In the genomic region with DNA sequence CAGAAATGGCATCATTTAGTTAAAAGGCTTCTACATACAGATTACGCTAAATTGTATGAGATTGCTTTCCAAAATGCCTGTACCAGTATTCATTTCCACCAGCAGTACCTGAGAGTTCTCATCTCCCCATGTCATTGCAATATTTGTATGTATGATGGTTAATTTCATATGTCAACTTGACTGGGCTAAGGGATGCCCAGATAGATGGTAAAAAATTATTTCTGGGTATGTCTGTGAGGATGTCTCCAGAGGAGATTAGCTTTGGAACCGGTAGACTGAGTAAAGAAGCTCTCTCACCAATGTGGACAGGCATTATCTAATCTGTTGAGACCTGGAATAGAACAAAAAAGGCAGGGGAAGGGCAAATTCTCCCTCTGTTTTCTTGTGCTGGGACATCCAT, we compare ENCODE assay signal across 37 cellular contexts.
"Had no signal": no experiment of that assay in that cellular context is flagged by ENCODE, and none has a peak within 500 bp of the region (broad histone marks: within the 10 kb centered on the region; RNA-seq: fewer than 3 reads in every experiment).

No MANE protein-coding gene starts in this region.

- ATAC-seq: activated CD4-positive, alpha-beta T cell treated with anti-CD3 and anti-CD28 coated beads for 36 hours; activated CD8-positive, alpha-beta memory T cell treated with anti-CD3 and anti-CD28 coated beads, Interleukin-2, amount 10 ng/mL, durations not matched to agents 7 days and 5 days; activated CD8-positive, alpha-beta T cell treated with anti-CD3 and anti-CD28 coated beads, Interleukin-2, amount 10 ng/mL, durations not matched to agents 7 days and 5 days; activated naive CD4-positive, alpha-beta T cell treated with anti-CD3 and anti-CD28 coated beads, Interleukin-2, amount 50 U/mL, for 72 hours; activated T-cell treated with anti-CD3 and anti-CD28 coated beads, Interleukin-2, amount 50 U/mL, for 72 hours; effector memory CD8-positive, alpha-beta T cell; gastrocnemius medialis; heart left ventricle; T-helper 17 cell had no signal

- H3K27ac Mint-ChIP-seq: activated CD4-positive, alpha-beta memory T cell treated with anti-CD3 and anti-CD28 coated beads for 36 hours; activated CD4-positive, alpha-beta T cell treated with anti-CD3 and anti-CD28 coated beads for 36 hours; activated CD4-positive, alpha-beta T cell treated with anti-CD3 and anti-CD28 coated beads, Interleukin-2, amount 10 ng/mL, durations not matched to agents 24 days and 14 days; activated CD8-positive, alpha-beta memory T cell treated with anti-CD3 and anti-CD28 coated beads, Interleukin-2, amount 10 ng/mL, durations not matched to agents 7 days and 5 days; activated CD8-positive, alpha-beta T cell treated with anti-CD3 and anti-CD28 coated beads, Interleukin-2, amount 10 ng/mL, durations not matched to agents 7 days and 5 days; activated naive CD4-positive, alpha-beta T cell treated with anti-CD3 and anti-CD28 coated beads, Interleukin-2, amount 10 ng/mL, durations not matched to agents 7 days and 5 days; activated naive CD4-positive, alpha-beta T cell treated with anti-CD3 and anti-CD28 coated beads, Interleukin-2, amount 50 U/mL, for 72 hours; activated naive CD8-positive, alpha-beta T cell treated with anti-CD3 and anti-CD28 coated beads, Interleukin-2, amount 10 ng/mL, durations not matched to agents 7 days and 5 days; activated T-cell treated with anti-CD3 and anti-CD28 coated beads, Interleukin-2, amount 50 U/mL, for 24 hours; activated T-cell treated with anti-CD3 and anti-CD28 coated beads, Interleukin-2, amount 50 U/mL, for 72 hours; effector memory CD8-positive, alpha-beta T cell; T-helper 17 cell; T-helper 2 cell treated with Interferon-gamma antibody and Interleukin-4, amounts not matched to agents 5 μg/mL and 100 μg/mL, for 36 hours had no signal

- H3K36me3 ChIP-seq: esophagus squamous epithelium, gastrocnemius medialis, heart left ventricle, WERI-Rb-1 had no signal

- H3K27ac ChIP-seq: brain microvascular endothelial cell, coronary artery, epithelial cell of prostate, esophagus squamous epithelium, heart left ventricle, WERI-Rb-1 had no signal

- FAIRE-seq: astrocyte, bronchial epithelial cell, endometrium, endothelial cell of umbilical vein had no signal

- H3K27me3 ChIP-seq: brain microvascular endothelial cell, esophagus squamous epithelium, heart left ventricle had no signal

- H3K36me3 Mint-ChIP-seq: activated CD4-positive, alpha-beta memory T cell treated with anti-CD3 and anti-CD28 coated beads for 36 hours; activated naive CD4-positive, alpha-beta T cell treated with anti-CD3 and anti-CD28 coated beads, Interleukin-2, amount 10 ng/mL, durations not matched to agents 7 days and 5 days had no signal

- H3K4me3 ChIP-seq: coronary artery, esophagus squamous epithelium, gastrocnemius medialis, heart left ventricle had no signal

- H3K9me3 Mint-ChIP-seq: activated CD4-positive, alpha-beta memory T cell treated with anti-CD3 and anti-CD28 coated beads for 36 hours; activated CD4-positive, alpha-beta T cell treated with anti-CD3 and anti-CD28 coated beads, Interleukin-2, amount 10 ng/mL, durations not matched to agents 24 days and 14 days; activated naive CD4-positive, alpha-beta T cell treated with anti-CD3 and anti-CD28 coated beads, Interleukin-2, amount 10 ng/mL, durations not matched to agents 7 days and 5 days; activated naive CD4-positive, alpha-beta T cell treated with anti-CD3 and anti-CD28 coated beads, Interleukin-2, amount 50 U/mL, for 72 hours; activated naive CD8-positive, alpha-beta T cell treated with anti-CD3 and anti-CD28 coated beads, Interleukin-2, amount 10 ng/mL, durations not matched to agents 7 days and 5 days; activated T-cell treated with anti-CD3 and anti-CD28 coated beads, Interleukin-2, amount 50 U/mL, for 24 hours; activated T-cell treated with anti-CD3 and anti-CD28 coated beads, Interleukin-2, amount 50 U/mL, for 72 hours; central memory CD8-positive, alpha-beta T cell; effector memory CD8-positive, alpha-beta T cell; T-helper 2 cell treated with Interferon-gamma antibody and Interleukin-4, amounts not matched to agents 5 μg/mL and 100 μg/mL, for 36 hours had no signal

- DNase-seq: activated CD4-positive, alpha-beta memory T cell treated with anti-CD3 and anti-CD28 coated beads for 36 hours; activated CD4-positive, alpha-beta T cell treated with anti-CD3 and anti-CD28 coated beads for 36 hours; activated CD4-positive, alpha-beta T cell treated with anti-CD3 and anti-CD28 coated beads, Interleukin-2, amount 10 ng/mL, durations not matched to agents 24 days and 14 days; activated CD4-positive, CD25-positive, alpha-beta regulatory T cell; activated CD4-positive, CD25-positive, alpha-beta regulatory T cell treated with anti-CD3 and anti-CD28 coated beads, Interleukin-2, amount 50 U/mL, for 72 hours; activated CD8-positive, alpha-beta memory T cell treated with anti-CD3 and anti-CD28 coated beads, Interleukin-2, amount 10 ng/mL, durations not matched to agents 7 days and 5 days; activated CD8-positive, alpha-beta memory T cell treated with anti-CD3 and anti-CD28 coated beads, Interleukin-2, amount 50 U/mL, for 48 hours; activated CD8-positive, alpha-beta T cell treated with anti-CD3 and anti-CD28 coated beads, Interleukin-2, amount 10 ng/mL, durations not matched to agents 7 days and 5 days; activated gamma-delta T cell; activated naive CD4-positive, alpha-beta T cell; activated naive CD4-positive, alpha-beta T cell treated with anti-CD3 and anti-CD28 coated beads, Interleukin-2, amount 10 ng/mL, durations not matched to agents 7 days and 5 days; activated naive CD8-positive, alpha-beta T cell treated with anti-CD3 and anti-CD28 coated beads, Interleukin-2, amount 10 ng/mL, durations not matched to agents 7 days and 5 days; activated T-cell treated with anti-CD3 and anti-CD28 coated beads for 4 hours; activated T-cell treated with anti-CD3 and anti-CD28 coated beads, Interleukin-2, amount 50 U/mL, for 24 hours; activated T-cell treated with anti-CD3 and anti-CD28 coated beads, Interleukin-2, amount 50 U/mL, for 72 hours; anterior cingulate cortex; brain microvascular endothelial cell; dermis blood vessel endothelial cell; effector CD4-positive, alpha-beta T cell; effector memory CD8-positive, alpha-beta T cell; esophagus squamous epithelium; gastrocnemius medialis; glutamatergic neuron; heart left ventricle; T-helper 1 cell; T-helper 17 cell; T1000; WERI-Rb-1 had no signal

- H3K4me3 Mint-ChIP-seq: activated CD4-positive, alpha-beta memory T cell treated with anti-CD3 and anti-CD28 coated beads for 36 hours; activated CD4-positive, alpha-beta T cell treated with anti-CD3 and anti-CD28 coated beads for 36 hours; activated CD4-positive, alpha-beta T cell treated with anti-CD3 and anti-CD28 coated beads, Interleukin-2, amount 10 ng/mL, durations not matched to agents 24 days and 14 days; activated CD8-positive, alpha-beta memory T cell treated with anti-CD3 and anti-CD28 coated beads, Interleukin-2, amount 10 ng/mL, durations not matched to agents 7 days and 5 days; activated CD8-positive, alpha-beta T cell treated with anti-CD3 and anti-CD28 coated beads, Interleukin-2, amount 10 ng/mL, durations not matched to agents 7 days and 5 days; activated naive CD4-positive, alpha-beta T cell treated with anti-CD3 and anti-CD28 coated beads, Interleukin-2, amount 10 ng/mL, durations not matched to agents 7 days and 5 days; activated naive CD8-positive, alpha-beta T cell treated with anti-CD3 and anti-CD28 coated beads, Interleukin-2, amount 10 ng/mL, durations not matched to agents 7 days and 5 days; activated T-cell treated with anti-CD3 and anti-CD28 coated beads, Interleukin-2, amount 50 U/mL, for 24 hours; activated T-cell treated with anti-CD3 and anti-CD28 coated beads, Interleukin-2, amount 50 U/mL, for 72 hours; central memory CD8-positive, alpha-beta T cell; effector memory CD8-positive, alpha-beta T cell; T-helper 17 cell; T-helper 2 cell treated with Interferon-gamma antibody and Interleukin-4, amounts not matched to agents 5 μg/mL and 100 μg/mL, for 36 hours had no signal

- H3K9me3 ChIP-seq: esophagus squamous epithelium, gastrocnemius medialis had no signal
